Comparison of ENCODE assay signal across 21 cellular contexts in the genomic region with DNA sequence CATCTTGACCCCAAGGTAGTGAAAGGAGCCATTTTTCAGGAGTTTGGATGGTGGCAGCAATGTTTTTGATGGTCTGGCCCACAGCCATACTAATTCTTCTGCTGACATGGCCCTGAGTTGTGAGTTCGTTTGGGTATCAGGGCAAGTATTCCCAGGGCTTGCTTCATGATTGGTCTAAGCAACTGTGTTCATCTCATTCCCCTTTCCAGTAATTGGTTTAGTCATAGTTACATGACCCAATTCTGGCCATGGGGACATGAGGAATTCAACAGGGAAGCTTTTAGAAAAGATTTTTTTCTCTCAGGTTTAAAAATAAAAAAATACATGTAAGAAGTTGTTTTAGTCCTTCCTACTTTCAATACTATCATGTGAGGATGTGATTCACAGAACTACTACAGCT.
"Had no signal": no experiment of that assay in that cellular context is flagged by ENCODE, and none has a peak within 500 bp of the region (broad histone marks: within the 10 kb centered on the region; RNA-seq: fewer than 3 reads in every experiment).

No MANE protein-coding gene starts in this region.

- H3K9ac ChIP-seq: KMS-11, SK-N-SH had no signal

- H3K4me2 ChIP-seq: KMS-11, SK-N-SH had no signal

- DNase-seq: Kasumi-1, MV-4-11, NCI-H1048, NCI-H1105, NCI-H1417, NCI-H1436 treated with DMSO at 0.1 percent for 48 hours, NCI-H1694, NCI-H187 treated with DMSO at 0.1 percent for 48 hours, NCI-H2029 treated with DMSO at 0.1 percent for 48 hours, NCI-H2171 treated with DMSO at 0.1 percent for 48 hours, NCI-H345, NCI-H510A treated with DMSO at 0.1 percent for 48 hours, NCI-H526, NCI-H82, Right ventricle myocardium superior, RPMI8226, SIG-M5, SK-N-SH had no signal

- H3K27ac ChIP-seq: HL-60, KMS-11 had no signal

- H3K9me3 ChIP-seq: SK-N-SH had no signal

- H3K4me3 ChIP-seq: K562 had no signal
